30 cellular contexts compared by ENCODE assay signal in the genomic region with DNA sequence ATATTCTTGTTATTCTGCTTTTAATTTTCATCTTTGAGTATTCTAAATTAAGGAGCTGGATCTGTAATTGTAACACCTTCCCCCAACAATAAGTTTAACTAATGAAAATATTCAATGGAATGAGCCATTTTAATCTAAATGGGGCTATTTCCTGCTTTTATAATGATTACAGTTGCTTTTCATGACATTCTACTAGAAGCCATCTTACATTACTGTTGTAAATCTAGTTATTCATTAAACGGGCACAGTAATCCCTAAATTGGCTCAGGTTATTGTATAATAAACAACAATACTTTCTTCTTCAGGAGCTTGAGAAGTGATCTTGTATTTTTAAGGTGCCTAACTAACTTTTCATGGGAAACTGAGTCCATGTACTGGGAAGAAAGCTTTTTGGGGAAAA. TPM values are rescaled to one million over a fixed set of nuclear protein-coding genes. Genes with fewer than 3 reads are reported as not detected.
DNase-seq lines count a peak whose midpoint lies in the region; ATAC-seq and TF ChIP-seq lines count a peak whose summit lies in the region.
"Had no signal": no experiment of that assay in that cellular context is flagged by ENCODE, and none has a peak within 500 bp of the region (broad histone marks: within the 10 kb centered on the region; RNA-seq: fewer than 3 reads in every experiment).

No MANE protein-coding gene starts in this region.

- H3K36me3 ChIP-seq in mammary epithelial cell (ENCODE audit: insufficient read depth, low read length) (peaks cover 15% of the 10 kb centered on the region), prostate gland (no peaks in the 10 kb centered on the region)
- H3K36me3 ChIP-seq in CD8-positive, alpha-beta T cell (ENCODE audit: insufficient read depth, low read length) = no peaks in the 10 kb centered on the region
- H3K36me3 ChIP-seq: breast epithelium, left lung had no signal

- H3K27me3 Mint-ChIP-seq in MCF 10A (ENCODE audit: insufficient read depth, unreplicated experiment) = no peaks in the 10 kb centered on the region
- H3K27me3 Mint-ChIP-seq in CD8-positive, alpha-beta T cell (ENCODE audit: low read depth) = no peaks in the 10 kb centered on the region
- no peaks in the 10 kb centered on the region for H3K27me3 Mint-ChIP-seq in activated T-helper 2 cell treated with anti-CD3 and anti-CD28 coated beads, Interferon-gamma antibody, Interleukin-2, Interleukin-4, amounts not matched to agents 10 μg/mL and 5 μg/mL and 100 μg/mL, durations not matched to agents 14 hours and 24 hours and 36 hours (ENCODE audit: low read depth)
- H3K27me3 Mint-ChIP-seq: activated CD4-positive, alpha-beta T cell treated with anti-CD3 and anti-CD28 coated beads for 36 hours; activated naive CD4-positive, alpha-beta T cell treated with anti-CD3 and anti-CD28 coated beads, Interleukin-2, amount 50 U/mL, for 24 hours; activated T-helper 17 cell treated with anti-CD3 and anti-CD28 coated beads, Interleukin-2, amount 50 U/mL, for 72 hours; CD4-positive, CD25-positive, alpha-beta regulatory T cell had no signal

- BruUV-seq in MCF 10A (replicated peaks; lab: Mats Ljungman, UMichigan) (no TSS peak), mammary epithelial cell (replicated peaks; lab: Mats Ljungman, UMichigan) (no TSS peak)

- no peak overlapping the region for H2AFZ ChIP-seq in mammary epithelial cell (ENCODE audit: low read depth, low read length)

- WGBS in mammary epithelial cell (ENCODE audit: low coverage, missing lambda C conversion rate) = 100% methylated on average over 1 of the region's 1 CpG
- WGBS in prostate gland = 13% methylated on average over 1 of the region's 1 CpG

- H4K20me1 ChIP-seq in mammary epithelial cell (ENCODE audit: insufficient read depth, low read length) = peaks cover 71% of the 10 kb centered on the region

- no peaks in the 10 kb centered on the region for H3K9me3 Mint-ChIP-seq in MCF 10A (ENCODE audit: unreplicated experiment)
- H3K9me3 Mint-ChIP-seq in CD8-positive, alpha-beta T cell = no peaks in the 10 kb centered on the region
- no peaks in the 10 kb centered on the region for H3K9me3 Mint-ChIP-seq in activated T-helper 2 cell treated with anti-CD3 and anti-CD28 coated beads, Interferon-gamma antibody, Interleukin-2, Interleukin-4, amounts not matched to agents 10 μg/mL and 5 μg/mL and 100 μg/mL, durations not matched to agents 14 hours and 24 hours and 36 hours
- H3K9me3 Mint-ChIP-seq: activated naive CD4-positive, alpha-beta T cell treated with anti-CD3 and anti-CD28 coated beads, Interleukin-2, amount 50 U/mL, for 24 hours; activated T-helper 17 cell treated with anti-CD3 and anti-CD28 coated beads, Interleukin-2, amount 50 U/mL, for 72 hours; CD4-positive, CD25-positive, alpha-beta regulatory T cell had no signal

- H3K4me3 Mint-ChIP-seq in MCF 10A (ENCODE audit: unreplicated experiment) = no peak overlapping the region
- H3K4me3 Mint-ChIP-seq in CD8-positive, alpha-beta T cell = no peak overlapping the region
- H3K4me3 Mint-ChIP-seq in activated T-helper 2 cell treated with anti-CD3 and anti-CD28 coated beads, Interferon-gamma antibody, Interleukin-2, Interleukin-4, amounts not matched to agents 10 μg/mL and 5 μg/mL and 100 μg/mL, durations not matched to agents 14 hours and 24 hours and 36 hours (ENCODE audit: low read depth) = no peak overlapping the region
- H3K4me3 Mint-ChIP-seq: activated CD4-positive, alpha-beta T cell treated with anti-CD3 and anti-CD28 coated beads for 36 hours; activated CD8-positive, alpha-beta T cell treated with anti-CD3 and anti-CD28 coated beads, Interleukin-2, amount 10 ng/mL, durations not matched to agents 7 days and 5 days; activated naive CD4-positive, alpha-beta T cell treated with anti-CD3 and anti-CD28 coated beads, Interleukin-2, amount 50 U/mL, for 24 hours; activated T-helper 17 cell treated with anti-CD3 and anti-CD28 coated beads, Interleukin-2, amount 50 U/mL, for 72 hours had no signal

- H3K4me1 Mint-ChIP-seq in MCF 10A (ENCODE audit: insufficient read depth, unreplicated experiment) = peaks cover 59% of the 10 kb centered on the region
- H3K4me1 Mint-ChIP-seq in CD8-positive, alpha-beta T cell (ENCODE audit: low read depth) = peaks cover 56% of the 10 kb centered on the region
- peaks cover 44% of the 10 kb centered on the region for H3K4me1 Mint-ChIP-seq in activated T-helper 2 cell treated with anti-CD3 and anti-CD28 coated beads, Interferon-gamma antibody, Interleukin-2, Interleukin-4, amounts not matched to agents 10 μg/mL and 5 μg/mL and 100 μg/mL, durations not matched to agents 14 hours and 24 hours and 36 hours (ENCODE audit: low read depth)

- POLR2A ChIA-PET in MCF 10A (lab: Yijun Ruan, JAX) = interaction anchor here (0.6 to 5.0 kb wide), 9 partner anchors 8 to 46 kb away, joined by 3 to 33 read pairs (median 3); a partner anchor contains a TSS
- POLR2A ChIA-PET in CD8-positive, alpha-beta T cell (lab: Charles Lee) = no interaction called here

- H3K4me3 ChIP-seq in mammary epithelial cell (replicated peaks in 1 of 3; ENCODE audit: insufficient read depth in 1 of 3, low read depth in 2 of 3, low read length in 3 of 3) (no peak overlapping the region), prostate gland (no peak overlapping the region)
- no peak overlapping the region for H3K4me3 ChIP-seq in CD8-positive, alpha-beta T cell (ENCODE audit: low read depth, low read length)
- H3K4me3 ChIP-seq: breast epithelium, left lung, MG63 had no signal

- H3K36me3 Mint-ChIP-seq in MCF 10A (ENCODE audit: insufficient read depth, unreplicated experiment) = peaks cover 10% of the 10 kb centered on the region
- H3K36me3 Mint-ChIP-seq in CD8-positive, alpha-beta T cell = peaks cover 2% of the 10 kb centered on the region
- no peaks in the 10 kb centered on the region for H3K36me3 Mint-ChIP-seq in activated T-helper 2 cell treated with anti-CD3 and anti-CD28 coated beads, Interferon-gamma antibody, Interleukin-2, Interleukin-4, amounts not matched to agents 10 μg/mL and 5 μg/mL and 100 μg/mL, durations not matched to agents 14 hours and 24 hours and 36 hours (ENCODE audit: low read depth)
- H3K36me3 Mint-ChIP-seq: CD4-positive, CD25-positive, alpha-beta regulatory T cell had no signal

- no peak overlapping the region for H3K4me2 ChIP-seq in mammary epithelial cell (ENCODE audit: insufficient read depth, low read depth, low read length)

- peak overlapping the region; percentile 39 for H3K27ac Mint-ChIP-seq in MCF 10A (ENCODE audit: low read depth, unreplicated experiment)
- no peak overlapping the region for H3K27ac Mint-ChIP-seq in CD8-positive, alpha-beta T cell
- H3K27ac Mint-ChIP-seq in activated T-helper 2 cell treated with anti-CD3 and anti-CD28 coated beads, Interferon-gamma antibody, Interleukin-2, Interleukin-4, amounts not matched to agents 10 μg/mL and 5 μg/mL and 100 μg/mL, durations not matched to agents 14 hours and 24 hours and 36 hours = no peak overlapping the region
- H3K27ac Mint-ChIP-seq: activated CD4-positive, alpha-beta T cell treated with anti-CD3 and anti-CD28 coated beads for 36 hours; activated CD8-positive, alpha-beta T cell treated with anti-CD3 and anti-CD28 coated beads, Interleukin-2, amount 10 ng/mL, durations not matched to agents 7 days and 5 days; activated naive CD4-positive, alpha-beta T cell treated with anti-CD3 and anti-CD28 coated beads, Interleukin-2, amount 50 U/mL, for 24 hours; activated T-helper 17 cell treated with anti-CD3 and anti-CD28 coated beads, Interleukin-2, amount 50 U/mL, for 72 hours had no signal

- TF ChIP-seq POLR2A in prostate gland (IDR thresholded peaks at IDR 0.05) = no peak

- TF ChIP-seq CTCF in MCF 10A (IDR thresholded peaks at IDR 0.05; ENCODE audit: unreplicated experiment) (no peak), mammary epithelial cell (conservative IDR thresholded peaks at IDR 0.05 in 1 of 2, IDR thresholded peaks at IDR 0.05 in 1 of 2; ENCODE audit: extremely low read depth in 1 of 2, insufficient read depth in 1 of 2, low read depth in 1 of 2, low read length in 2 of 2) (no peak), prostate gland (IDR thresholded peaks at IDR 0.05) (no peak)
- no peak for TF ChIP-seq CTCF in CD8-positive, alpha-beta T cell (IDR thresholded peaks at IDR 0.05)

- H3K4me1 ChIP-seq in mammary epithelial cell (ENCODE audit: insufficient read depth, low read length) = peaks cover 63% of the 10 kb centered on the region
- peaks cover 43% of the 10 kb centered on the region for H3K4me1 ChIP-seq in prostate gland (replicated peaks)
- H3K4me1 ChIP-seq in CD8-positive, alpha-beta T cell (ENCODE audit: insufficient read depth, low read length) = peaks cover 48% of the 10 kb centered on the region

- no peak for ATAC-seq in CD8-positive, alpha-beta T cell
- ATAC-seq: activated CD4-positive, alpha-beta T cell treated with anti-CD3 and anti-CD28 coated beads for 36 hours; activated CD8-positive, alpha-beta T cell treated with anti-CD3 and anti-CD28 coated beads, Interleukin-2, amount 10 ng/mL, durations not matched to agents 7 days and 5 days; activated T-helper 17 cell treated with anti-CD3 and anti-CD28 coated beads, Interleukin-2, amount 50 U/mL, for 72 hours; left lung; PC-3; sciatic nerve had no signal

- in situ Hi-C loops in mammary epithelial cell (cut with MboI; ENCODE audit: low sequenced_read_pairs in 2 of 2) = no loop called here

- no peaks in the 10 kb centered on the region for H3K27me3 ChIP-seq in mammary epithelial cell (ENCODE audit: insufficient read depth, low read length)
- H3K27me3 ChIP-seq in prostate gland (replicated peaks; ENCODE audit: insufficient read depth) = no peaks in the 10 kb centered on the region
- H3K27me3 ChIP-seq in CD8-positive, alpha-beta T cell (ENCODE audit: insufficient read depth, low read length) = no peaks in the 10 kb centered on the region
- H3K27me3 ChIP-seq: breast epithelium, left lung, MG63 had no signal

- H3K9me3 ChIP-seq in mammary epithelial cell (replicated peaks; ENCODE audit: insufficient read depth, low read length) (no peaks in the 10 kb centered on the region), prostate gland (no peaks in the 10 kb centered on the region)
- no peaks in the 10 kb centered on the region for H3K9me3 ChIP-seq in CD8-positive, alpha-beta T cell (ENCODE audit: low read length)
- H3K9me3 ChIP-seq: breast epithelium, left lung, MG63 had no signal

- CTCF ChIA-PET in MCF 10A (lab: Yijun Ruan, JAX) = interaction anchor here (0.5 to 6.2 kb wide), 3 partner anchors 10 to 79 kb away, joined by 3 to 47 read pairs (median 6); a partner anchor contains a TSS
- CTCF ChIA-PET in mammary epithelial cell (lab: Charles Lee; ENCODE audit: low non-redundant PET) = no interaction called here
- CTCF ChIA-PET in CD8-positive, alpha-beta T cell (lab: Charles Lee) = interaction anchor here (1.2 to 1.5 kb wide), 2 partner anchors 8 to 9 kb away, joined by 4 to 6 read pairs; a partner anchor contains a TSS

- no peak overlapping the region for H3K9ac ChIP-seq in mammary epithelial cell (ENCODE audit: insufficient read depth, low read length)

- dilution Hi-C loops in mammary epithelial cell (cut with HindIII; ENCODE audit: low sequenced_read_pairs) = loop anchor here (5.0 kb wide), 2 partner anchors 76 to 136 kb away; no protein-coding TSS in a partner anchor

- intact Hi-C loops in MCF 10A (cut with micrococcal nuclease) (no loop called here), mammary epithelial cell (cut with micrococcal nuclease) (no loop called here), prostate gland (cut with DNase I) (loop anchor here (5.0 kb wide), 1 partner anchor 36 kb away; no protein-coding TSS in a partner anchor)
- intact Hi-C loops in CD8-positive, alpha-beta T cell (cut with DNase I, micrococcal nuclease) = no loop called here
- intact Hi-C loops in activated T-helper 2 cell treated with anti-CD3 and anti-CD28 coated beads, Interferon-gamma antibody, Interleukin-2, Interleukin-4, amounts not matched to agents 10 μg/mL and 5 μg/mL and 100 μg/mL, durations not matched to agents 14 hours and 24 hours and 36 hours (cut with micrococcal nuclease) = no loop called here

- H3K27ac ChIP-seq in mammary epithelial cell (ENCODE audit: insufficient read depth, low read depth, low read length) = no peak overlapping the region
- peak overlapping the region; percentile 63 for H3K27ac ChIP-seq in epithelial cell of prostate
- peak overlapping the region; percentile 32 to 48 for H3K27ac ChIP-seq in prostate gland
- no peak overlapping the region for H3K27ac ChIP-seq in CD8-positive, alpha-beta T cell (ENCODE audit: low read depth, low read length)
- H3K27ac ChIP-seq: left lung had no signal

- DNase-seq in MCF 10A (ENCODE audit: unreplicated experiment) (no peak), mammary epithelial cell (no peak), epithelial cell of prostate (ENCODE audit: low read depth, low spot score) (no peak), prostate gland (ENCODE audit: low spot score) (no peak), NCI-H2196 treated with DMSO at 0.1 percent for 48 hours (lab: John Stamatoyannopoulos, UW; ENCODE audit: unreplicated experiment) (no peak), ureter (ENCODE audit: low spot score) (no peak)
- DNase-seq in CD8-positive, alpha-beta T cell = no peak
- DNase-seq in activated T-helper 2 cell treated with anti-CD3 and anti-CD28 coated beads, Interferon-gamma antibody, Interleukin-2, Interleukin-4, amounts not matched to agents 10 μg/mL and 5 μg/mL and 100 μg/mL, durations not matched to agents 14 hours and 24 hours and 36 hours (ENCODE audit: low spot score) = no peak
- DNase-seq: 8988T; activated CD4-positive, alpha-beta T cell treated with anti-CD3 and anti-CD28 coated beads for 36 hours; activated CD8-positive, alpha-beta T cell treated with anti-CD3 and anti-CD28 coated beads, Interleukin-2, amount 10 ng/mL, durations not matched to agents 7 days and 5 days; CD4-positive, CD25-positive, alpha-beta regulatory T cell; EL; glutamatergic neuron; GOT3; KG1; left lung; MG63; NCI-H1105; NCI-H187 treated with DMSO at 0.1 percent for 48 hours; NCI-H2171 treated with DMSO at 0.1 percent for 48 hours; NCI-H526 treated with DMSO at 0.1 percent for 48 hours; PC-3; SHP77 treated with DMSO at 0.1 percent for 48 hours; stimulated activated CD4-positive, alpha-beta T cell treated with anti-CD3 and anti-CD28 coated beads, Interleukin-4, amount 100 ng/mL, for 24 hours; trophoblast cell had no signal

- H3K79me2 ChIP-seq in mammary epithelial cell (ENCODE audit: insufficient read depth, low read length) = peaks cover 99% of the 10 kb centered on the region

RNA-seq across cellular contexts. Expression of a gene that starts 8.5 kb away (rescaled TPM):
- total RNA-seq in MCF 10A (2022) (580 and 593 TPM in 2 replicates), mammary epithelial cell (1,000 to 10,000 TPM in 1 of 2 donors, 100 to 1,000 TPM in 1; 930 to 1,038 TPM), prostate gland (100 to 1,000 TPM; 331 to 408 TPM), ureter (303 TPM)
- polyA plus RNA-seq in mammary epithelial cell = 415 TPM
- 1,694 TPM for polyA minus RNA-seq in mammary epithelial cell
- total RNA-seq in CD8-positive, alpha-beta T cell = 10 to 100 TPM; 46.8 to 52.1 TPM
- total RNA-seq in activated T-helper 2 cell treated with anti-CD3 and anti-CD28 coated beads, Interferon-gamma antibody, Interleukin-2, Interleukin-4, amounts not matched to agents 10 μg/mL and 5 μg/mL and 100 μg/mL, durations not matched to agents 14 hours and 24 hours and 36 hours = 34.8 and 35.6 TPM in 2 replicates

Comparison
In these comparisons a context has a peak if more than half of its experiments do, and no peak if none do; other contexts are left out.
1. H3K27ac ChIP-seq: peak in epithelial cell of prostate (single experiment) and prostate gland (2 of 2); none in mammary epithelial cell (single experiment) and CD8-positive, alpha-beta T cell (single experiment).